8 cellular contexts compared by ENCODE assay signal in the genomic region with DNA sequence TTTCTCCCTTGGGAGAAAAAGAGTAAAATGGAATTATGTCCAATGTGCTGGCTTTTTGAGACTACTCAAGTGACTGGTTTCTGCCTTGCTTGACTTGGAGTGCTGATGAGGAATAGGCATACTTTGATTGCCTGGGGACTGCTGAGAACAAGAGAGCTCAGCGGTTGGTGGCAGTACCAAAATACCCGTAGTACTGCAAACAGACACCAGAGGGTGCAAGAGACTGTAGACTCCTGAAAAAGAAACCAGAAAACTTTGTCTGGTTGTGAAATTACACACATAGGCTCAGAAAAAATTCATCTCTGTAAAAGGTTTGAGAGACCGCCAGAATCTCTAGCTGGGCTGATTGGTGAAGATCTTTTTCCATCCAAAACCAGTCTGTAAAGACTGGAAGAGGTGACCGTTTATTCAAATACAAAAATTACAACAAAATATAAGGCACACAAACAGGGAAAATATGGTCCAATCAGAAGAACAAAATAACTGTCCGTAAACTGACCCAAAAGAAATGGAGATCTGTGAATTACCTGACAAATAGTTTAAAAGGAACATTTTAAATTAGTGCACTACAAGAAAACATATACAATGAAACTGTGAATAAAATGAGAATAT. TPM values are rescaled to one million over a fixed set of nuclear protein-coding genes. Genes with fewer than 3 reads are reported as not detected.
DNase-seq lines count a peak whose midpoint lies in the region; ATAC-seq, FAIRE-seq and TF ChIP-seq lines count a peak whose summit lies in the region.

No MANE protein-coding gene starts in this region.

- FAIRE-seq in GM18507 (lab: Jason Lieb, UNC) = peak; percentile 73

- no peak overlapping the region for H3K4me3 ChIP-seq in AG10803 (ENCODE audit: low read length)

- peaks cover under 1 to 10% (median 3%) of the 10 kb centered on the region in 3 donors for H3K27me3 Mint-ChIP-seq in naive B cell

- TF ChIP-seq CTCF in AG10803 (conservative IDR thresholded peaks at IDR 0.05; ENCODE audit: low read length) = peak; percentile 88
- TF ChIP-seq CTCF in VCaP (conservative IDR thresholded peaks at IDR 0.05) = peak; percentile 87

- H3K4me3 Mint-ChIP-seq in naive B cell = no peak overlapping the region

- H3K4me1 Mint-ChIP-seq in naive B cell = no peaks in the 10 kb centered on the region

- DNase-seq in AG10803 (ENCODE audit: low read depth) = peak; percentile 72
- no peak for DNase-seq in GM18507 (ENCODE audit: extremely low spot score, insufficient read length, low read depth)
- DNase-seq in NCI-H1694 (lab: John Stamatoyannopoulos, UW) = peak; percentile 38
- DNase-seq in effector CD4-positive, alpha-beta T cell = peak; percentile 7
- peak; percentile 6 for DNase-seq in naive B cell
- no peak for DNase-seq in NCI-H1930 (lab: John Stamatoyannopoulos, UW)

- no peak overlapping the region for H3K27ac Mint-ChIP-seq in naive B cell

- H3K27ac ChIP-seq in VCaP = no peak overlapping the region

- H3K36me3 Mint-ChIP-seq in naive B cell = no peaks in the 10 kb centered on the region

- peak; percentile 98 for ATAC-seq in HG02884 (IDR thresholded peaks at IDR 0.05; ENCODE audit: unreplicated experiment)
- peak; percentile 32 to 58 for ATAC-seq in naive B cell (ENCODE audit: low read depth in 2 of 2)

- H3K9me3 Mint-ChIP-seq in naive B cell = peaks cover 0 to 29% (median 22%) of the 10 kb centered on the region in 7 donors

RNA-seq across cellular contexts. Expression of a gene that starts 18.5 kb away (rescaled TPM):
- polyA plus RNA-seq in naive B cell (ENCODE audit: low read depth in 6 of 6) = not detected

Comparison
In these comparisons a context has a peak if more than half of its experiments do, and no peak if none do; other contexts are left out.
1. DNase-seq: peak in AG10803 (single experiment), NCI-H1694 (single experiment), effector CD4-positive, alpha-beta T cell (single experiment) and naive B cell (single experiment); none in GM18507 (single experiment) and NCI-H1930 (0 of 2).